Comparison of ENCODE assay signal across 8 cellular contexts in genomic region chr13:31945202-31945978, GRCh38.
DNase-seq lines count a peak whose midpoint lies in the region; ATAC-seq, FAIRE-seq and TF ChIP-seq lines count a peak whose summit lies in the region.

No MANE protein-coding gene starts in this region.

- peak overlapping the region; percentile 37 for H3K4me2 ChIP-seq in keratinocyte (ENCODE audit: control insufficient read depth, extremely low read depth, insufficient read depth, low read depth, low read length)

- peak; percentile 87 for ATAC-seq in upper lobe of right lung

- no peaks in the 10 kb centered on the region for H3K79me2 ChIP-seq in keratinocyte (ENCODE audit: control insufficient read depth, insufficient read depth, low read length)

- H4K20me1 ChIP-seq in keratinocyte (ENCODE audit: control insufficient read depth, extremely low read depth, insufficient read depth, low read length), result no peaks in the 10 kb centered on the region

- H3K4me1 ChIP-seq in keratinocyte (ENCODE audit: control insufficient read depth, extremely low read depth, insufficient read depth, low read length) (peaks cover 13% of the 10 kb centered on the region), upper lobe of right lung (peaks cover 18% of the 10 kb centered on the region)

- H3K27ac ChIP-seq in keratinocyte (ENCODE audit: control insufficient read depth, insufficient read depth, low read length) (peak overlapping the region; percentile 19), upper lobe of right lung (peak overlapping the region; percentile 24)

- no peak overlapping the region for H3K4me3 ChIP-seq in keratinocyte (ENCODE audit: control insufficient read depth in 2 of 3, extremely low read depth in 1 of 3, insufficient read depth in 2 of 3, low read depth in 1 of 3, low read length in 3 of 3)
- H3K4me3 ChIP-seq in upper lobe of right lung, result peak overlapping the region; percentile 9

- DNase-seq in Daoy (ENCODE audit: low read depth) (peak; percentile 74), NCI-H2029 treated with DMSO at 0.1 percent for 48 hours (lab: John Stamatoyannopoulos, UW) (peak; percentile 71), anterior cingulate cortex (lab: John Stamatoyannopoulos, UW) (peak in 37 of 58 donors; percentile 1 to 72 (median 20)), keratinocyte (ENCODE audit: low read depth, low spot score) (peak; percentile 63), upper lobe of right lung (peak; percentile 83), dermis blood vessel endothelial cell (no peak), islet precursor cell (no peak)
- no peak for DNase-seq in stimulated activated CD4-positive, alpha-beta T cell treated with anti-CD3 and anti-CD28 coated beads, Interleukin-4, amount 100 ng/mL, for 1 hour

- H3K9me3 ChIP-seq in keratinocyte (ENCODE audit: control insufficient read depth, low read depth, low read length) (no peaks in the 10 kb centered on the region), upper lobe of right lung (no peaks in the 10 kb centered on the region)

- H3K9ac ChIP-seq in keratinocyte (ENCODE audit: control insufficient read depth, extremely low read depth, insufficient read depth, low read length), result no peak overlapping the region

- FAIRE-seq in keratinocyte (lab: Jason Lieb, UNC), result peak; percentile 91

- dilution Hi-C loops in keratinocyte (cut with MboI; ENCODE audit: extremely low pct_ligation_motif_present, low sequenced_read_pairs), result no loop called here

- no peak for TF ChIP-seq CTCF in keratinocyte (optimal IDR thresholded peaks at IDR 0.05 in 1 of 3, IDR thresholded peaks at IDR 0.05 in 1 of 3, conservative IDR thresholded peaks at IDR 0.05 in 1 of 3; ENCODE audit: extremely low read depth in 1 of 3, insufficient read depth in 2 of 3, low read length in 3 of 3)
- TF ChIP-seq CTCF in upper lobe of right lung (IDR thresholded peaks at IDR 0.05), result no peak

- H3K27me3 ChIP-seq in keratinocyte (ENCODE audit: control insufficient read depth, extremely low read depth, insufficient read depth, low read length), result no peaks in the 10 kb centered on the region
- no peaks in the 10 kb centered on the region for H3K27me3 ChIP-seq in upper lobe of right lung

- H3K36me3 ChIP-seq in keratinocyte (ENCODE audit: control insufficient read depth in 2 of 2, extremely low read depth in 1 of 2, insufficient read depth in 2 of 2, low read length in 2 of 2) (no peaks in the 10 kb centered on the region), upper lobe of right lung (no peaks in the 10 kb centered on the region)

- intact Hi-C loops in upper lobe of right lung (cut with DNase I), result no loop called here

- H3K9me1 ChIP-seq in keratinocyte (ENCODE audit: control insufficient read depth, extremely low read depth, insufficient read depth, low read length), result no peaks in the 10 kb centered on the region

- H2AFZ ChIP-seq in keratinocyte (ENCODE audit: control insufficient read depth, low read length), result no peak overlapping the region

Comparison
In these comparisons a context has a peak if more than half of its experiments do, and no peak if none do; other contexts are left out.
1. DNase-seq: peak in Daoy (single experiment), NCI-H2029 treated with DMSO at 0.1 percent for 48 hours (single experiment), anterior cingulate cortex (37 of 58), keratinocyte (single experiment) and upper lobe of right lung (single experiment); none in stimulated activated CD4-positive, alpha-beta T cell treated with anti-CD3 and anti-CD28 coated beads, Interleukin-4, amount 100 ng/mL, for 1 hour (single experiment), dermis blood vessel endothelial cell (single experiment) and islet precursor cell (single experiment).